ENCODE assay signal across 20 cellular contexts in the genomic region with DNA sequence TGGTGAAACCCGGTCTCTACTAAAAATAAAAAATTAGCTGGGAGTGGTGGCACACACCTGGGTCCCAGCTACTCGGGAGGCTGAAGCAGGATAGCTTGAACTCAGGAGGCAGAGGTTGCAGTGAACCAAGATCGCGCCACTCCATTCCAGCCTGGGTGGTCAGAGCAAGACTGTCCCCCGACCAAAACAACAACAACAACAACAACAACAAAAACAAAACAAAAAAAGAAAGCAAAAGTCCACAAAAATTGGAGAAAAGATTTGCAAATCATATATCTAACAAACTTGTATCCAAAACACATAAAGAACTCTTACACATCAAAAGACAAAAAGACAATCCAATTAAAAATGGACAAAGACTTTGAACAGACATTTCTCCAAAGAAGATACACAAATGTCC. TPM values are rescaled to one million over a fixed set of nuclear protein-coding genes. Genes with fewer than 3 reads are reported as not detected.
DNase-seq lines count a peak whose midpoint lies in the region; ATAC-seq, FAIRE-seq and TF ChIP-seq lines count a peak whose summit lies in the region.
"Had no signal": no experiment of that assay in that cellular context is flagged by ENCODE, and none has a peak within 500 bp of the region (broad histone marks: within the 10 kb centered on the region; RNA-seq: fewer than 3 reads in every experiment).

No MANE protein-coding gene starts in this region.

- FAIRE-seq in HepG2 (lab: Jason Lieb, UNC), result no peak

- H3K27me3 ChIP-seq in HepG2 (ENCODE audit: control insufficient read depth in 1 of 2, insufficient read depth in 2 of 2, low read length in 2 of 2), result no peaks in the 10 kb centered on the region
- no peaks in the 10 kb centered on the region for H3K27me3 ChIP-seq in right lobe of liver

- H3K79me2 ChIP-seq in HepG2 (ENCODE audit: insufficient read depth, low read length), result peaks cover 96% of the 10 kb centered on the region

- peaks cover 16% of the 10 kb centered on the region for H3K36me3 Mint-ChIP-seq in activated CD4-positive, alpha-beta memory T cell treated with anti-CD3 and anti-CD28 coated beads for 36 hours
- peaks cover 8% of the 10 kb centered on the region for H3K36me3 Mint-ChIP-seq in memory B cell
- H3K36me3 Mint-ChIP-seq in activated naive CD8-positive, alpha-beta T cell treated with anti-CD3 and anti-CD28 coated beads for 36 hours, result peaks cover 41% of the 10 kb centered on the region

- peak overlapping the region; percentile 29 for H3K27ac Mint-ChIP-seq in activated CD4-positive, alpha-beta memory T cell treated with anti-CD3 and anti-CD28 coated beads for 36 hours
- H3K27ac Mint-ChIP-seq in memory B cell, result peak overlapping the region; percentile 22
- no peak overlapping the region for H3K27ac Mint-ChIP-seq in activated naive CD8-positive, alpha-beta T cell treated with anti-CD3 and anti-CD28 coated beads for 36 hours
- H3K27ac Mint-ChIP-seq: HFFc6 had no signal

- in situ Hi-C loops in HepG2 (cut with HindIII; ENCODE audit: extremely low pct_ligation_motif_present, low pct_unique_long_range_greater_than_20kb), result no loop called here

- CTCF ChIA-PET in HepG2 (lab: Yijun Ruan, JAX; ENCODE audit: low intra/inter-chr PET ratio, low total read pairs), result no interaction called here
- CTCF ChIA-PET in activated CD4-positive, alpha-beta memory T cell treated with anti-CD3 and anti-CD28 coated beads for 36 hours (lab: Charles Lee), result no interaction called here

- no peaks in the 10 kb centered on the region for H3K9me3 Mint-ChIP-seq in activated CD4-positive, alpha-beta memory T cell treated with anti-CD3 and anti-CD28 coated beads for 36 hours
- H3K9me3 Mint-ChIP-seq in memory B cell, result no peaks in the 10 kb centered on the region
- no peaks in the 10 kb centered on the region for H3K9me3 Mint-ChIP-seq in activated naive CD8-positive, alpha-beta T cell treated with anti-CD3 and anti-CD28 coated beads for 36 hours
- H3K9me3 Mint-ChIP-seq: HFFc6 had no signal

- H3K4me1 Mint-ChIP-seq in activated CD4-positive, alpha-beta memory T cell treated with anti-CD3 and anti-CD28 coated beads for 36 hours (ENCODE audit: low read depth), result peaks cover 28% of the 10 kb centered on the region
- H3K4me1 Mint-ChIP-seq in memory B cell, result peaks cover 16% of the 10 kb centered on the region
- peaks cover 22% of the 10 kb centered on the region for H3K4me1 Mint-ChIP-seq in activated naive CD8-positive, alpha-beta T cell treated with anti-CD3 and anti-CD28 coated beads for 36 hours

- no peak for TF ChIP-seq RAD21 in HepG2 (CRISPR knock-in tag; IDR thresholded peaks at IDR 0.05)

- H3K9me3 ChIP-seq in HepG2 (ENCODE audit: low read length) (no peaks in the 10 kb centered on the region), right lobe of liver (no peaks in the 10 kb centered on the region)

- H3K4me2 ChIP-seq in HepG2 (ENCODE audit: low read depth, low read length), result no peak overlapping the region

- H3K27me3 Mint-ChIP-seq in activated CD4-positive, alpha-beta memory T cell treated with anti-CD3 and anti-CD28 coated beads for 36 hours, result no peaks in the 10 kb centered on the region
- H3K27me3 Mint-ChIP-seq in memory B cell, result no peaks in the 10 kb centered on the region
- H3K27me3 Mint-ChIP-seq in activated naive CD8-positive, alpha-beta T cell treated with anti-CD3 and anti-CD28 coated beads for 36 hours, result no peaks in the 10 kb centered on the region

- no peak overlapping the region for H2AFZ ChIP-seq in HepG2 (ENCODE audit: low read length)

- no peak for TF ChIP-seq POLR2A in HepG2 (IDR thresholded peaks at IDR 0.05; ENCODE audit: insufficient read depth in 1 of 2, low read depth in 2 of 2, low read length in 2 of 2)
- TF ChIP-seq POLR2A in right lobe of liver (IDR thresholded peaks at IDR 0.05), result no peak

- POLR2A ChIA-PET in HepG2 (lab: Yijun Ruan, JAX), result interaction anchor here (1.6 kb wide), 1 partner anchor 30 kb away, joined by 3 read pairs; the partner anchor contains the start of gene NRBP1
- POLR2A ChIA-PET in activated CD4-positive, alpha-beta memory T cell treated with anti-CD3 and anti-CD28 coated beads for 36 hours (lab: Charles Lee), result no interaction called here

- TF ChIP-seq EP300 in HepG2 (IDR thresholded peaks at IDR 0.05; ENCODE audit: low read depth in 2 of 2, low read length in 2 of 2) (no peak), HepG2 (CRISPR knock-in tag; IDR thresholded peaks at IDR 0.05; ENCODE audit: borderline replicate concordance) (no peak)

- ATAC-seq in HepG2 (no peak), right lobe of liver (no peak), memory B cell (ENCODE audit: low read depth) (no peak), HG03442 (IDR thresholded peaks at IDR 0.05; ENCODE audit: unreplicated experiment) (no peak)
- ATAC-seq: PC-3 had no signal

- 0 out of 2 replicates have a peak, but pooled peaks cover 3% of the 10 kb centered on the region for H4K20me1 ChIP-seq in HepG2 (ENCODE audit: insufficient read depth, low read length)

- 97% methylated on average over 5 of the region's 5 CpGs for WGBS in HepG2 (ENCODE audit: low lambda C conversion rate)
- WGBS in right lobe of liver (ENCODE audit: insufficient coverage, low coverage, low lambda C conversion rate, missing lambda C conversion rate), result 86% methylated on average over 5 of the region's 5 CpGs

- H3K36me3 ChIP-seq in HepG2 (replicated peaks in 1 of 2; ENCODE audit: control insufficient read depth in 1 of 2, insufficient read depth in 2 of 2, low read length in 2 of 2) (peaks cover 1 to 35% of the 10 kb centered on the region in 2 experiments; a peak in 3 of 5 replicates), right lobe of liver (no peaks in the 10 kb centered on the region)

- TF ChIP-seq CTCF in HepG2 (CRISPR knock-in tag; IDR thresholded peaks at IDR 0.05), result no peak
- TF ChIP-seq CTCF in right lobe of liver (IDR thresholded peaks at IDR 0.05), result no peak

- H3K27ac ChIP-seq in HepG2 (ENCODE audit: extremely low read length, insufficient read depth, low read length) (no peak overlapping the region), right lobe of liver (no peak overlapping the region)
- H3K27ac ChIP-seq: HL-60, RWPE1 had no signal

- H3K4me3 Mint-ChIP-seq in activated CD4-positive, alpha-beta memory T cell treated with anti-CD3 and anti-CD28 coated beads for 36 hours, result no peak overlapping the region
- H3K4me3 Mint-ChIP-seq in memory B cell, result no peak overlapping the region
- no peak overlapping the region for H3K4me3 Mint-ChIP-seq in activated naive CD8-positive, alpha-beta T cell treated with anti-CD3 and anti-CD28 coated beads for 36 hours
- H3K4me3 Mint-ChIP-seq: HFFc6 had no signal

- intact Hi-C loops in HepG2 (cut with micrococcal nuclease; ENCODE audit: unreplicated experiment), result no loop called here
- intact Hi-C loops in right lobe of liver (cut with DNase I), result no loop called here
- intact Hi-C loops in activated CD4-positive, alpha-beta memory T cell treated with anti-CD3 and anti-CD28 coated beads for 36 hours (cut with micrococcal nuclease), result no loop called here

- no peak overlapping the region for H3K9ac ChIP-seq in HepG2 (ENCODE audit: insufficient read depth, low read depth, low read length)

- DNase-seq in HepG2 (ENCODE audit: low spot score), result no peak
- DNase-seq in right lobe of liver, result no peak
- no peak for DNase-seq in activated CD4-positive, alpha-beta memory T cell treated with anti-CD3 and anti-CD28 coated beads for 36 hours
- no peak for DNase-seq in memory B cell (ENCODE audit: low spot score in 2 of 2)
- DNase-seq in activated naive CD8-positive, alpha-beta T cell treated with anti-CD3 and anti-CD28 coated beads for 36 hours, result no peak
- no peak for DNase-seq in NCI-H82 treated with DMSO at 0.1 percent for 48 hours (lab: John Stamatoyannopoulos, UW; ENCODE audit: unreplicated experiment)
- DNase-seq: C1 segment of cervical spinal cord, DMS79 treated with DMSO at 0.1 percent for 48 hours, H7, HFFc6, IMR-90, NCI-H1048, NCI-H1436, NCI-H2029, NCI-H345, NCI-H524 treated with DMSO at 0.1 percent for 48 hours, PC-3 had no signal

- no TSS peak for BruUV-seq in HepG2 (replicated peaks; lab: Mats Ljungman, UMichigan)

- peaks cover 25% of the 10 kb centered on the region; the same call in 1 of the 2 replicates for H3K4me1 ChIP-seq in HepG2 (ENCODE audit: insufficient read depth, low read length)
- no peaks in the 10 kb centered on the region for H3K4me1 ChIP-seq in right lobe of liver

- H3K4me3 ChIP-seq in HepG2 (replicated peaks in 1 of 3; ENCODE audit: insufficient read depth in 1 of 3, low read depth in 2 of 3, low read length in 3 of 3) (no peak overlapping the region), right lobe of liver (no peak overlapping the region)

RNA-seq across cellular contexts. Expression of gene PPM1G, which starts 10.4 kb away (rescaled TPM):
- total RNA-seq in HepG2 (2016; rRNA removed; fragmentation: Illumina TruSeq; extraction: Trizol) (211 and 213 TPM in 2 replicates), right lobe of liver (10 to 100 TPM; 20.9 to 38.4 (median 24.2) TPM)
- total RNA-seq in HepG2 (2016; cell fraction: cytosol; rRNA removed; fragmentation: Illumina TruSeq; extraction: Trizol; ENCODE audit: low read depth), result 66.7 and 72.8 TPM in 2 replicates
- total RNA-seq in HepG2 (2016; cell fraction: insoluble cytoplasmic fraction; rRNA removed; fragmentation: Illumina TruSeq; extraction: Trizol), result 187 and 217 TPM in 2 replicates
- 144 and 151 TPM in 2 replicates for total RNA-seq in HepG2 (2016; cell fraction: membrane; rRNA removed; fragmentation: Illumina TruSeq; extraction: Trizol)
- total RNA-seq in HepG2 (2016; cell fraction: nucleus; rRNA removed; fragmentation: Illumina TruSeq; extraction: Trizol), result 93.4 and 100 TPM in 2 replicates
- 52.3 and 58.2 TPM in 2 replicates for polyA plus RNA-seq in HepG2 (2011; rRNA removed)
- polyA plus RNA-seq in HepG2 (2011; cell fraction: cytosol; rRNA removed), result 57.6 and 58.9 TPM in 2 replicates
- 33.5 and 36.2 TPM in 2 replicates for polyA plus RNA-seq in HepG2 (2011; cell fraction: nucleus; rRNA removed)
- polyA plus RNA-seq in HepG2 (2012), result 122 and 125 TPM in 2 replicates
- polyA plus RNA-seq in HepG2 (2016; cell fraction: cytosol; fragmentation: Illumina TruSeq; extraction: Trizol; ENCODE audit: low read depth), result 80.0 and 81.2 TPM in 2 replicates
- 206 and 226 TPM in 2 replicates for polyA plus RNA-seq in HepG2 (2016; cell fraction: insoluble cytoplasmic fraction; fragmentation: Illumina TruSeq; extraction: Trizol; ENCODE audit: low read depth)
- 120 and 128 TPM in 2 replicates for polyA plus RNA-seq in HepG2 (2016; cell fraction: membrane; fragmentation: Illumina TruSeq; extraction: Trizol; ENCODE audit: low read depth)
- polyA plus RNA-seq in HepG2 (2016; cell fraction: nucleus; fragmentation: Illumina TruSeq; extraction: Trizol; ENCODE audit: insufficient read depth, low read depth), result 164 and 171 TPM in 2 replicates
- polyA minus RNA-seq in HepG2 (2011; rRNA and poly(A)+ RNA removed; ENCODE audit: low replicate concordance), result 89.1 and 115 TPM in 2 replicates
- polyA minus RNA-seq in HepG2 (2011; cell fraction: cytosol; rRNA and poly(A)+ RNA removed), result 65.1 and 65.4 TPM in 2 replicates
- 18.2 and 25.2 TPM in 2 replicates for polyA minus RNA-seq in HepG2 (2011; cell fraction: nucleus; rRNA and poly(A)+ RNA removed)
- 100 to 1,000 TPM; 127 to 132 TPM for total RNA-seq in activated CD4-positive, alpha-beta memory T cell treated with anti-CD3 and anti-CD28 coated beads for 36 hours
- total RNA-seq in activated naive CD8-positive, alpha-beta T cell treated with anti-CD3 and anti-CD28 coated beads for 36 hours, result 100 to 1,000 TPM; 172 to 176 TPM

RNA-seq across cellular contexts. Expression of gene ZNF513, which starts 18.4 kb away (rescaled TPM):
- total RNA-seq in HepG2 (2016; rRNA removed; fragmentation: Illumina TruSeq; extraction: Trizol) (2.4 and 4.9 TPM in 2 replicates), right lobe of liver (10 to 100 TPM in 2 of 6 experiments, 1 to 10 TPM in 4; 6.0 to 14.7 (median 9.8) TPM)
- 2.0 and 2.5 TPM in 2 replicates for total RNA-seq in HepG2 (2016; cell fraction: cytosol; rRNA removed; fragmentation: Illumina TruSeq; extraction: Trizol; ENCODE audit: low read depth)
- 2.5 and 5.0 TPM in 2 replicates for total RNA-seq in HepG2 (2016; cell fraction: insoluble cytoplasmic fraction; rRNA removed; fragmentation: Illumina TruSeq; extraction: Trizol)
- total RNA-seq in HepG2 (2016; cell fraction: membrane; rRNA removed; fragmentation: Illumina TruSeq; extraction: Trizol), result 4.0 and 4.3 TPM in 2 replicates
- 5.5 and 6.1 TPM in 2 replicates for total RNA-seq in HepG2 (2016; cell fraction: nucleus; rRNA removed; fragmentation: Illumina TruSeq; extraction: Trizol)
- polyA plus RNA-seq in HepG2 (2011; rRNA removed), result 6.3 and 10.9 TPM in 2 replicates
- 5.5 and 8.5 TPM in 2 replicates for polyA plus RNA-seq in HepG2 (2011; cell fraction: cytosol; rRNA removed)
- polyA plus RNA-seq in HepG2 (2011; cell fraction: nucleus; rRNA removed), result 44.0 and 47.8 TPM in 2 replicates
- polyA plus RNA-seq in HepG2 (2012), result 3.9 and 6.3 TPM in 2 replicates
- polyA plus RNA-seq in HepG2 (2016; cell fraction: cytosol; fragmentation: Illumina TruSeq; extraction: Trizol; ENCODE audit: low read depth), result 2.7 and 2.9 TPM in 2 replicates
- 3.5 and 4.5 TPM in 2 replicates for polyA plus RNA-seq in HepG2 (2016; cell fraction: insoluble cytoplasmic fraction; fragmentation: Illumina TruSeq; extraction: Trizol; ENCODE audit: low read depth)
- polyA plus RNA-seq in HepG2 (2016; cell fraction: membrane; fragmentation: Illumina TruSeq; extraction: Trizol; ENCODE audit: low read depth), result 4.8 TPM in 2 replicates
- polyA plus RNA-seq in HepG2 (2016; cell fraction: nucleus; fragmentation: Illumina TruSeq; extraction: Trizol; ENCODE audit: insufficient read depth, low read depth), result 20.6 TPM in 2 replicates
- 4.6 and 10.2 TPM in 2 replicates for polyA minus RNA-seq in HepG2 (2011; rRNA and poly(A)+ RNA removed; ENCODE audit: low replicate concordance)
- polyA minus RNA-seq in HepG2 (2011; cell fraction: cytosol; rRNA and poly(A)+ RNA removed), result 1.6 and 3.3 TPM in 2 replicates
- 4.9 and 5.1 TPM in 2 replicates for polyA minus RNA-seq in HepG2 (2011; cell fraction: nucleus; rRNA and poly(A)+ RNA removed)
- 1 to 10 TPM; 8.6 to 9.7 TPM for total RNA-seq in activated CD4-positive, alpha-beta memory T cell treated with anti-CD3 and anti-CD28 coated beads for 36 hours
- 1 to 10 TPM; 8.3 to 9.9 TPM for total RNA-seq in activated naive CD8-positive, alpha-beta T cell treated with anti-CD3 and anti-CD28 coated beads for 36 hours

RNA-seq across cellular contexts. Expression of gene SNX17, which starts 28.5 kb away (rescaled TPM):
- 94.9 and 109 TPM in 2 replicates for total RNA-seq in HepG2 (2016; rRNA removed; fragmentation: Illumina TruSeq; extraction: Trizol)
- 42.7 and 45.6 TPM in 2 replicates for total RNA-seq in HepG2 (2016; cell fraction: cytosol; rRNA removed; fragmentation: Illumina TruSeq; extraction: Trizol; ENCODE audit: low read depth)
- total RNA-seq in HepG2 (2016; cell fraction: insoluble cytoplasmic fraction; rRNA removed; fragmentation: Illumina TruSeq; extraction: Trizol), result 98.2 and 110 TPM in 2 replicates
- 56.0 and 66.0 TPM in 2 replicates for total RNA-seq in HepG2 (2016; cell fraction: membrane; rRNA removed; fragmentation: Illumina TruSeq; extraction: Trizol)
- total RNA-seq in HepG2 (2016; cell fraction: nucleus; rRNA removed; fragmentation: Illumina TruSeq; extraction: Trizol), result 70.1 and 82.3 TPM in 2 replicates
- 75.0 and 88.4 TPM in 2 replicates for polyA plus RNA-seq in HepG2 (2011; rRNA removed)
- 86.7 and 102 TPM in 2 replicates for polyA plus RNA-seq in HepG2 (2011; cell fraction: cytosol; rRNA removed)
- polyA plus RNA-seq in HepG2 (2011; cell fraction: nucleus; rRNA removed), result 125 TPM in 2 replicates
- polyA plus RNA-seq in HepG2 (2012), result 71.1 and 79.5 TPM in 2 replicates
- polyA plus RNA-seq in HepG2 (2016; cell fraction: cytosol; fragmentation: Illumina TruSeq; extraction: Trizol; ENCODE audit: low read depth), result 19.3 and 23.5 TPM in 2 replicates
- polyA plus RNA-seq in HepG2 (2016; cell fraction: insoluble cytoplasmic fraction; fragmentation: Illumina TruSeq; extraction: Trizol; ENCODE audit: low read depth), result 82.7 and 86.8 TPM in 2 replicates
- polyA plus RNA-seq in HepG2 (2016; cell fraction: membrane; fragmentation: Illumina TruSeq; extraction: Trizol; ENCODE audit: low read depth), result 39.6 and 42.3 TPM in 2 replicates
- polyA plus RNA-seq in HepG2 (2016; cell fraction: nucleus; fragmentation: Illumina TruSeq; extraction: Trizol; ENCODE audit: insufficient read depth, low read depth), result 97.5 and 97.9 TPM in 2 replicates
- polyA minus RNA-seq in HepG2 (2011; rRNA and poly(A)+ RNA removed; ENCODE audit: low replicate concordance), result 92.8 and 112 TPM in 2 replicates
- 58.3 and 61.2 TPM in 2 replicates for polyA minus RNA-seq in HepG2 (2011; cell fraction: cytosol; rRNA and poly(A)+ RNA removed)
- polyA minus RNA-seq in HepG2 (2011; cell fraction: nucleus; rRNA and poly(A)+ RNA removed), result 97.5 and 98.0 TPM in 2 replicates
- total RNA-seq in right lobe of liver, result 10 to 100 TPM; 50.1 to 58.9 (median 54.1) TPM
- 10 to 100 TPM; 91.2 to 93.2 TPM for total RNA-seq in activated CD4-positive, alpha-beta memory T cell treated with anti-CD3 and anti-CD28 coated beads for 36 hours
- 10 to 100 TPM; 88.1 to 96.0 TPM for total RNA-seq in activated naive CD8-positive, alpha-beta T cell treated with anti-CD3 and anti-CD28 coated beads for 36 hours

RNA-seq across cellular contexts. Expression of gene EIF2B4, which starts 28.8 kb away (rescaled TPM):
- total RNA-seq in HepG2 (2016; rRNA removed; fragmentation: Illumina TruSeq; extraction: Trizol) (91.5 and 105 TPM in 2 replicates), right lobe of liver (10 to 100 TPM; 17.6 to 25.0 (median 20.9) TPM)
- total RNA-seq in HepG2 (2016; cell fraction: cytosol; rRNA removed; fragmentation: Illumina TruSeq; extraction: Trizol; ENCODE audit: low read depth), result 13.9 and 14.5 TPM in 2 replicates
- total RNA-seq in HepG2 (2016; cell fraction: insoluble cytoplasmic fraction; rRNA removed; fragmentation: Illumina TruSeq; extraction: Trizol), result 88.4 and 107 TPM in 2 replicates
- total RNA-seq in HepG2 (2016; cell fraction: membrane; rRNA removed; fragmentation: Illumina TruSeq; extraction: Trizol), result 25.8 and 26.5 TPM in 2 replicates
- 66.4 and 73.1 TPM in 2 replicates for total RNA-seq in HepG2 (2016; cell fraction: nucleus; rRNA removed; fragmentation: Illumina TruSeq; extraction: Trizol)
- 96.4 and 99.2 TPM in 2 replicates for polyA plus RNA-seq in HepG2 (2011; rRNA removed)
- 82.0 and 84.4 TPM in 2 replicates for polyA plus RNA-seq in HepG2 (2011; cell fraction: cytosol; rRNA removed)
- 199 and 211 TPM in 2 replicates for polyA plus RNA-seq in HepG2 (2011; cell fraction: nucleus; rRNA removed)
- polyA plus RNA-seq in HepG2 (2012), result 96.2 and 105 TPM in 2 replicates
- polyA plus RNA-seq in HepG2 (2016; cell fraction: cytosol; fragmentation: Illumina TruSeq; extraction: Trizol; ENCODE audit: low read depth), result 13.6 and 15.3 TPM in 2 replicates
- polyA plus RNA-seq in HepG2 (2016; cell fraction: insoluble cytoplasmic fraction; fragmentation: Illumina TruSeq; extraction: Trizol; ENCODE audit: low read depth), result 102 and 106 TPM in 2 replicates
- polyA plus RNA-seq in HepG2 (2016; cell fraction: membrane; fragmentation: Illumina TruSeq; extraction: Trizol; ENCODE audit: low read depth), result 19.0 and 22.6 TPM in 2 replicates
- 162 and 164 TPM in 2 replicates for polyA plus RNA-seq in HepG2 (2016; cell fraction: nucleus; fragmentation: Illumina TruSeq; extraction: Trizol; ENCODE audit: insufficient read depth, low read depth)
- polyA minus RNA-seq in HepG2 (2011; rRNA and poly(A)+ RNA removed; ENCODE audit: low replicate concordance), result 71.1 and 120 TPM in 2 replicates
- polyA minus RNA-seq in HepG2 (2011; cell fraction: cytosol; rRNA and poly(A)+ RNA removed), result 27.4 and 35.3 TPM in 2 replicates
- polyA minus RNA-seq in HepG2 (2011; cell fraction: nucleus; rRNA and poly(A)+ RNA removed), result 60.0 and 61.9 TPM in 2 replicates
- total RNA-seq in activated CD4-positive, alpha-beta memory T cell treated with anti-CD3 and anti-CD28 coated beads for 36 hours, result 10 to 100 TPM; 34.6 to 36.5 TPM
- total RNA-seq in activated naive CD8-positive, alpha-beta T cell treated with anti-CD3 and anti-CD28 coated beads for 36 hours, result 10 to 100 TPM; 41.2 to 43.6 TPM

RNA-seq across cellular contexts. Expression of gene NRBP1, which starts 29.5 kb away (rescaled TPM):
- total RNA-seq in HepG2 (2016; rRNA removed; fragmentation: Illumina TruSeq; extraction: Trizol), result 165 and 222 TPM in 2 replicates
- total RNA-seq in HepG2 (2016; cell fraction: cytosol; rRNA removed; fragmentation: Illumina TruSeq; extraction: Trizol; ENCODE audit: low read depth), result 29.3 and 32.1 TPM in 2 replicates
- 165 and 218 TPM in 2 replicates for total RNA-seq in HepG2 (2016; cell fraction: insoluble cytoplasmic fraction; rRNA removed; fragmentation: Illumina TruSeq; extraction: Trizol)
- 63.2 and 68.0 TPM in 2 replicates for total RNA-seq in HepG2 (2016; cell fraction: membrane; rRNA removed; fragmentation: Illumina TruSeq; extraction: Trizol)
- 96.2 and 104 TPM in 2 replicates for total RNA-seq in HepG2 (2016; cell fraction: nucleus; rRNA removed; fragmentation: Illumina TruSeq; extraction: Trizol)
- 227 and 240 TPM in 2 replicates for polyA plus RNA-seq in HepG2 (2011; rRNA removed)
- polyA plus RNA-seq in HepG2 (2011; cell fraction: cytosol; rRNA removed), result 195 and 204 TPM in 2 replicates
- polyA plus RNA-seq in HepG2 (2011; cell fraction: nucleus; rRNA removed), result 237 and 253 TPM in 2 replicates
- polyA plus RNA-seq in HepG2 (2012), result 128 and 143 TPM in 2 replicates
- polyA plus RNA-seq in HepG2 (2016; cell fraction: cytosol; fragmentation: Illumina TruSeq; extraction: Trizol; ENCODE audit: low read depth), result 19.3 and 21.8 TPM in 2 replicates
- polyA plus RNA-seq in HepG2 (2016; cell fraction: insoluble cytoplasmic fraction; fragmentation: Illumina TruSeq; extraction: Trizol; ENCODE audit: low read depth), result 234 and 235 TPM in 2 replicates
- polyA plus RNA-seq in HepG2 (2016; cell fraction: membrane; fragmentation: Illumina TruSeq; extraction: Trizol; ENCODE audit: low read depth), result 36.2 and 39.8 TPM in 2 replicates
- 149 and 154 TPM in 2 replicates for polyA plus RNA-seq in HepG2 (2016; cell fraction: nucleus; fragmentation: Illumina TruSeq; extraction: Trizol; ENCODE audit: insufficient read depth, low read depth)
- 103 and 225 TPM in 2 replicates for polyA minus RNA-seq in HepG2 (2011; rRNA and poly(A)+ RNA removed; ENCODE audit: low replicate concordance)
- polyA minus RNA-seq in HepG2 (2011; cell fraction: cytosol; rRNA and poly(A)+ RNA removed), result 91.1 and 109 TPM in 2 replicates
- 149 and 165 TPM in 2 replicates for polyA minus RNA-seq in HepG2 (2011; cell fraction: nucleus; rRNA and poly(A)+ RNA removed)
- total RNA-seq in right lobe of liver, result 10 to 100 TPM; 37.7 to 49.4 (median 41.5) TPM
- total RNA-seq in activated CD4-positive, alpha-beta memory T cell treated with anti-CD3 and anti-CD28 coated beads for 36 hours, result 10 to 100 TPM; 80.8 to 82.7 TPM
- total RNA-seq in activated naive CD8-positive, alpha-beta T cell treated with anti-CD3 and anti-CD28 coated beads for 36 hours, result 10 to 100 TPM; 57.0 to 62.5 TPM
